ENCODE assay signal across 8 cellular contexts in the genomic region with DNA sequence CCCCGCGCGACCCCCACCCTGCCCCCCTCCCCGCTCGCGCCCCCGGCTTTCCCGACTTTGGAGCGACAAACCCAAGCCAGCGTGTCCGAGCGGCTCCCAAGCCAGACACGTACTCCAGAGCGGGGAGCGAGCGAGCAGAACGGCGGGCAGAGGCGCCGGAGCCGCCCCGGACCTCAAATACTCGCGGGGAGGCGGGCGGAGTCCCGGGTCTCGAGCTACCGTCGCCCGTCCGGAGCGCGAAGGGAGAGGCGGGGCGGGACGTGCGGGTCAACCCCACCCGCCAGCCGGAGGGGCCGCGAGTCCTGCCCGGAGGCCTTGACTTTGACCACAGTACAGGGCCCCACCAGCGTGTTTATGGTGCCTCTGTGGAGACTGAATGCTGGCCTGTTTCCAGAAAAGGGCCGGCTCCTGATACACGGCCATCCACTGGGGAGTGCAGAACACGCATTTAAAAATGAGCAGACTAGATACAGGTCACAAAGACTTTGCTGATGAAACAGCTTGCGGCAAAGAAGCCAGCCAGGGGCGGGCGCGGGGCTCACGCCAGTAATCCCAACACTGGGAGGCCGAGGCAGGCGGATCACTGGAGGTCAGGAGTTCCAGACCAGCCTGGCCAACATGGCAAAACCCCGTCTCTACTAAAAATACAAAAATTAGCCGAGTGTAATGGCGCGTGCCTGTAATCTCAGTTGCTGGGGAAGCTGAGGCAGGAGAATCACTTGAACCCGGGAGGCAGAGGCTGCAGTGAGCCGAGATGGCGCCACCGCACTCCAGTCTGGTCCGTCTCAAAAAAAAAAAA. TPM values are rescaled to one million over a fixed set of nuclear protein-coding genes. Genes with fewer than 3 reads are reported as not detected.
DNase-seq lines count a peak whose midpoint lies in the region; ATAC-seq and TF ChIP-seq lines count a peak whose summit lies in the region.

A gene (minus strand): TSS at position 148 of the 799 bp plus-strand sequence. CDS start 12,235 bp downstream, outside the sequence.

- peaks cover 76% of the 10 kb centered on the region for H3K4me1 Mint-ChIP-seq in HFFc6 (ENCODE audit: low read depth)
- H3K4me1 Mint-ChIP-seq in T-helper 1 cell treated with Interleukin-12 subunit alpha and Interleukin-12 subunit beta and Interleukin-4 antibody, amounts not matched to agents 30 μg/mL and 1 μg/mL, for 36 hours (ENCODE audit: low read depth) = peaks cover 12% of the 10 kb centered on the region

- H3K4me3 ChIP-seq in ascending aorta (peak within 1 kb of the TSS; percentile 84 to 86), heart left ventricle (peak within 1 kb of the TSS; percentile 64 to 88 (median 74)), aorta (ENCODE audit: low read length in 2 of 2) (peak within 1 kb of the TSS; percentile 74 to 75)

- H3K36me3 Mint-ChIP-seq in HFFc6 (ENCODE audit: low read depth) = peaks cover 7% of the 10 kb centered on the region
- H3K36me3 Mint-ChIP-seq in T-helper 1 cell treated with Interleukin-12 subunit alpha and Interleukin-12 subunit beta and Interleukin-4 antibody, amounts not matched to agents 30 μg/mL and 1 μg/mL, for 36 hours (ENCODE audit: low read depth) = peaks cover 8% of the 10 kb centered on the region

- H3K4me1 ChIP-seq in ascending aorta = peaks cover 0 to 11% of the 10 kb centered on the region in 2 donors
- peaks cover 0 to 30% (median 23%) of the 10 kb centered on the region in 12 donors for H3K4me1 ChIP-seq in heart left ventricle
- no peaks in the 10 kb centered on the region for H3K4me1 ChIP-seq in aorta (ENCODE audit: control insufficient read depth in 1 of 2, insufficient read depth in 2 of 2, low read length in 2 of 2)

- TF ChIP-seq CTCF in HFFc6 (IDR thresholded peaks at IDR 0.05) = no peak
- no peak for TF ChIP-seq CTCF in ascending aorta (IDR thresholded peaks at IDR 0.05)
- no peak for TF ChIP-seq CTCF in heart left ventricle (IDR thresholded peaks at IDR 0.05)
- no peak for TF ChIP-seq CTCF in omental fat pad (IDR thresholded peaks at IDR 0.05)

- H3K27me3 ChIP-seq in ascending aorta (no peaks in the 10 kb centered on the region), heart left ventricle (no peaks in the 10 kb centered on the region), aorta (ENCODE audit: control insufficient read depth in 1 of 2, insufficient read depth in 2 of 2, low read length in 1 of 2) (no peaks in the 10 kb centered on the region)

- peak within 1 kb of the TSS; percentile 96 for H3K27ac Mint-ChIP-seq in HFFc6
- peak within 1 kb of the TSS; percentile 69 for H3K27ac Mint-ChIP-seq in T-helper 1 cell treated with Interleukin-12 subunit alpha and Interleukin-12 subunit beta and Interleukin-4 antibody, amounts not matched to agents 30 μg/mL and 1 μg/mL, for 36 hours

- no peaks in the 10 kb centered on the region for H3K9me3 Mint-ChIP-seq in HFFc6
- no peaks in the 10 kb centered on the region for H3K9me3 Mint-ChIP-seq in T-helper 1 cell treated with Interleukin-12 subunit alpha and Interleukin-12 subunit beta and Interleukin-4 antibody, amounts not matched to agents 30 μg/mL and 1 μg/mL, for 36 hours

- no peaks in the 10 kb centered on the region for H3K9me3 ChIP-seq in ascending aorta
- no peaks in the 10 kb centered on the region for H3K9me3 ChIP-seq in heart left ventricle
- H3K9me3 ChIP-seq in aorta (ENCODE audit: control insufficient read depth, low read length) = no peaks in the 10 kb centered on the region

- H3K27ac ChIP-seq in ascending aorta (peak within 1 kb of the TSS; percentile 99), heart left ventricle (peak within 1 kb of the TSS; percentile 85 to 100 (median 96)), aorta (ENCODE audit: low read depth in 1 of 2, low read length in 2 of 2) (peak within 1 kb of the TSS; percentile 66 to 79)

- H3K4me3 Mint-ChIP-seq in HFFc6 = peak within 1 kb of the TSS; percentile 93
- peak within 1 kb of the TSS; percentile 82 for H3K4me3 Mint-ChIP-seq in T-helper 1 cell treated with Interleukin-12 subunit alpha and Interleukin-12 subunit beta and Interleukin-4 antibody, amounts not matched to agents 30 μg/mL and 1 μg/mL, for 36 hours

- DNase-seq in Ammon's horn (ENCODE audit: low spot score) (peak; percentile 77), HFFc6 (peak; percentile 74), ascending aorta (ENCODE audit: low spot score in 2 of 2) (peak in 1 of 2 donors; percentile 90), heart left ventricle (peak; percentile 87 to 92 (median 89)), omental fat pad (ENCODE audit: low spot score) (peak; percentile 64), aorta (peak; percentile 87 to 91)

- H3K36me3 ChIP-seq in ascending aorta (no peaks in the 10 kb centered on the region), heart left ventricle (peaks cover 0 to 3% (median 0%) of the 10 kb centered on the region in 9 donors), aorta (ENCODE audit: control insufficient read depth in 1 of 2, insufficient read depth in 2 of 2, low read length in 1 of 2) (no peaks in the 10 kb centered on the region)

- ATAC-seq in heart left ventricle = peak; percentile 91 to 94 (median 92)
- ATAC-seq in omental fat pad (ENCODE audit: low FRiP score) = peak; percentile 76
- peak; percentile 93 for ATAC-seq in aorta (ENCODE audit: low FRiP score)
- no peak for ATAC-seq in GM18511 (IDR thresholded peaks at IDR 0.05; ENCODE audit: unreplicated experiment)

- intact Hi-C loops in ascending aorta (cut with DNase I) (loop anchor here (1.0 to 5.0 kb wide), 3 partner anchors 17 to 124 kb away; no protein-coding TSS in a partner anchor), heart left ventricle (cut with DNase I) (loop anchor here in 5 of 10 donors (1.0 to 2.0 kb wide), 4 partner anchors 16 to 19 kb away; no protein-coding TSS in a partner anchor), aorta (cut with DNase I) (loop anchor here in 1 of 2 donors (2.0 kb wide), 1 partner anchor 17 kb away; no protein-coding TSS in a partner anchor)

- peak in 1 of 2 donors; percentile 29 for TF ChIP-seq POLR2A in heart left ventricle (IDR thresholded peaks at IDR 0.05)

- peaks cover 1% of the 10 kb centered on the region; the same call in 1 of the 2 replicates for H3K27me3 Mint-ChIP-seq in HFFc6 (ENCODE audit: insufficient read depth)
- H3K27me3 Mint-ChIP-seq in T-helper 1 cell treated with Interleukin-12 subunit alpha and Interleukin-12 subunit beta and Interleukin-4 antibody, amounts not matched to agents 30 μg/mL and 1 μg/mL, for 36 hours (ENCODE audit: low read depth) = peaks cover 72% of the 10 kb centered on the region

- WGBS in heart left ventricle, 4 donors = 1 to 4% (median 3%) methylated on average over 29 to 63 of the region's 63 CpGs
- WGBS in aorta, 2 donors = 1 to 2% methylated on average over 56 to 63 of the region's 63 CpGs

RNA-seq across cellular contexts. Expression of the gene that starts here (rescaled TPM):
- total RNA-seq in HFFc6 (2021; fragmentation: NEBNext Ultra II Directional; extraction: Animal tissue kit (Norgen Biotek cat#: 25700)) = 100 to 1,000 TPM; 109 to 142 (median 134) TPM
- total RNA-seq in ascending aorta (222 TPM), heart left ventricle (100 to 1,000 TPM; 168 to 246 (median 188) TPM), omental fat pad (100 to 1,000 TPM; 134 to 197 (median 158) TPM), aorta (100 to 1,000 TPM; 111 to 132 TPM)
- polyA plus RNA-seq in heart left ventricle (100 to 1,000 TPM; 146 to 157 TPM), aorta (100 to 1,000 TPM; 174 to 243 TPM)
